Comparison of ENCODE assay signal across 1 cellular context in genomic region chr7:6106140-6106904, GRCh38.
TF ChIP-seq lines count a peak whose summit lies in the region.

No MANE protein-coding gene starts in this region.

TF ChIP-seq in HepG2, 621 proteins besides CTCF, POLR2A, EP300 and RAD21 (continued from another document and continues in another):
- TF ChIP-seq GRHL1 (CRISPR knock-in tag; conservative IDR thresholded peaks at IDR 0.05) = no peak
- 0 out of 2 replicates have a peak, but pooled peaks have one; percentile 11 for TF ChIP-seq ATF1 (CRISPR knock-in tag; IDR thresholded peaks at IDR 0.05)
- no peak for TF ChIP-seq KDM5B (CRISPR knock-in tag; IDR thresholded peaks at IDR 0.05; ENCODE audit: borderline replicate concordance)
- no peak for TF ChIP-seq ZKSCAN5 (CRISPR knock-in tag; IDR thresholded peaks at IDR 0.05)
- no peak for TF ChIP-seq ZNF33B (CRISPR knock-in tag; IDR thresholded peaks at IDR 0.05)
- TF ChIP-seq ZFAT (CRISPR knock-in tag; conservative IDR thresholded peaks at IDR 0.05) = no peak
- TF ChIP-seq, protein P1, sequence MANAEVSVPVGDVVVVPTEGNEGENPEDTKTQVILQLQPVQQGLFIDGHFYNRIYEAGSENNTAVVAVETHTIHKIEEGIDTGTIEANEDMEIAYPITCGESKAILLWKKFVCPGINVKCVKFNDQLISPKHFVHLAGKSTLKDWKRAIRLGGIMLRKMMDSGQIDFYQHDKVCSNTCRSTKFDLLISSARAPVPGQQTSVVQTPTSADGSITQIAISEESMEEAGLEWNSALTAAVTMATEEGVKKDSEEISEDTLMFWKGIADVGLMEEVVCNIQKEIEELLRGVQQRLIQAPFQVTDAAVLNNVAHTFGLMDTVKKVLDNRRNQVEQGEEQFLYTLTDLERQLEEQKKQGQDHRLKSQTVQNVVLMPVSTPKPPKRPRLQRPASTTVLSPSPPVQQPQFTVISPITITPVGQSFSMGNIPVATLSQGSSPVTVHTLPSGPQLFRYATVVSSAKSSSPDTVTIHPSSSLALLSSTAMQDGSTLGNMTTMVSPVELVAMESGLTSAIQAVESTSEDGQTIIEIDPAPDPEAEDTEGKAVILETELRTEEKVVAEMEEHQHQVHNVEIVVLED (CRISPR knock-in tag; IDR thresholded peaks at IDR 0.05; ENCODE audit: borderline replicate concordance) = peak; percentile 27; the same call in 1 of the 2 replicates
- TF ChIP-seq MIER3 (CRISPR knock-in tag; IDR thresholded peaks at IDR 0.05; ENCODE audit: borderline replicate concordance) = no peak
- 0 out of 2 replicates have a peak, but pooled peaks have one; percentile 12 for TF ChIP-seq HDAC1 (CRISPR knock-in tag; IDR thresholded peaks at IDR 0.05)
- no peak for TF ChIP-seq NR2F6 (IDR thresholded peaks at IDR 0.05)
- TF ChIP-seq NR2F6 (CRISPR knock-in tag; IDR thresholded peaks at IDR 0.05) = no peak
- TF ChIP-seq, protein P2, sequence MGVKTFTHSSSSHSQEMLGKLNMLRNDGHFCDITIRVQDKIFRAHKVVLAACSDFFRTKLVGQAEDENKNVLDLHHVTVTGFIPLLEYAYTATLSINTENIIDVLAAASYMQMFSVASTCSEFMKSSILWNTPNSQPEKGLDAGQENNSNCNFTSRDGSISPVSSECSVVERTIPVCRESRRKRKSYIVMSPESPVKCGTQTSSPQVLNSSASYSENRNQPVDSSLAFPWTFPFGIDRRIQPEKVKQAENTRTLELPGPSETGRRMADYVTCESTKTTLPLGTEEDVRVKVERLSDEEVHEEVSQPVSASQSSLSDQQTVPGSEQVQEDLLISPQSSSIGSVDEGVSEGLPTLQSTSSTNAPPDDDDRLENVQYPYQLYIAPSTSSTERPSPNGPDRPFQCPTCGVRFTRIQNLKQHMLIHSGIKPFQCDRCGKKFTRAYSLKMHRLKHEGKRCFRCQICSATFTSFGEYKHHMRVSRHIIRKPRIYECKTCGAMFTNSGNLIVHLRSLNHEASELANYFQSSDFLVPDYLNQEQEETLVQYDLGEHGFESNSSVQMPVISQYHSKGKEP (CRISPR knock-in tag; IDR thresholded peaks at IDR 0.05) = no peak
- no peak for TF ChIP-seq HCFC1 (IDR thresholded peaks at IDR 0.05; ENCODE audit: low read depth, low read length)
- no peak for TF ChIP-seq NCOA2 (CRISPR knock-in tag; IDR thresholded peaks at IDR 0.05)
- TF ChIP-seq PLRG1 (conservative IDR thresholded peaks at IDR 0.05) = no peak
- no peak for TF ChIP-seq ZEB1 (IDR thresholded peaks at IDR 0.05; ENCODE audit: insufficient replicate concordance, low read depth)
- TF ChIP-seq ZNF280D (CRISPR knock-in tag; IDR thresholded peaks at IDR 0.05) = peak; percentile 83; the same call in 1 of the 2 replicates
- no peak for TF ChIP-seq AFF4 (CRISPR knock-in tag; IDR thresholded peaks at IDR 0.05)
- TF ChIP-seq KAT8 (CRISPR knock-in tag; IDR thresholded peaks at IDR 0.05) = 0 out of 2 replicates have a peak, but pooled peaks have one; percentile 58
- no peak for TF ChIP-seq SRSF4 (IDR thresholded peaks at IDR 0.05; ENCODE audit: low read depth, low read length, poor library complexity, severe bottlenecking)
- TF ChIP-seq, protein P3, sequence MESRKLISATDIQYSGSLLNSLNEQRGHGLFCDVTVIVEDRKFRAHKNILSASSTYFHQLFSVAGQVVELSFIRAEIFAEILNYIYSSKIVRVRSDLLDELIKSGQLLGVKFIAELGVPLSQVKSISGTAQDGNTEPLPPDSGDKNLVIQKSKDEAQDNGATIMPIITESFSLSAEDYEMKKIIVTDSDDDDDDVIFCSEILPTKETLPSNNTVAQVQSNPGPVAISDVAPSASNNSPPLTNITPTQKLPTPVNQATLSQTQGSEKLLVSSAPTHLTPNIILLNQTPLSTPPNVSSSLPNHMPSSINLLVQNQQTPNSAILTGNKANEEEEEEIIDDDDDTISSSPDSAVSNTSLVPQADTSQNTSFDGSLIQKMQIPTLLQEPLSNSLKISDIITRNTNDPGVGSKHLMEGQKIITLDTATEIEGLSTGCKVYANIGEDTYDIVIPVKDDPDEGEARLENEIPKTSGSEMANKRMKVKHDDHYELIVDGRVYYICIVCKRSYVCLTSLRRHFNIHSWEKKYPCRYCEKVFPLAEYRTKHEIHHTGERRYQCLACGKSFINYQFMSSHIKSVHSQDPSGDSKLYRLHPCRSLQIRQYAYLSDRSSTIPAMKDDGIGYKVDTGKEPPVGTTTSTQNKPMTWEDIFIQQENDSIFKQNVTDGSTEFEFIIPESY (CRISPR knock-in tag; IDR thresholded peaks at IDR 0.05) = peak; percentile 99
- 0 out of 2 replicates have a peak, but pooled peaks have one; percentile 66 for TF ChIP-seq ZBTB42 (CRISPR knock-in tag; IDR thresholded peaks at IDR 0.05)
- TF ChIP-seq GTF2F1 (IDR thresholded peaks at IDR 0.05; ENCODE audit: low read length) = no peak
- no peak for TF ChIP-seq ZNF580 (CRISPR knock-in tag; IDR thresholded peaks at IDR 0.05; ENCODE audit: borderline replicate concordance, low read depth)
- no peak for TF ChIP-seq ZBTB21 (CRISPR knock-in tag; IDR thresholded peaks at IDR 0.05)
- TF ChIP-seq ZSCAN22 (CRISPR knock-in tag; IDR thresholded peaks at IDR 0.05) = no peak
- TF ChIP-seq, protein P4, sequence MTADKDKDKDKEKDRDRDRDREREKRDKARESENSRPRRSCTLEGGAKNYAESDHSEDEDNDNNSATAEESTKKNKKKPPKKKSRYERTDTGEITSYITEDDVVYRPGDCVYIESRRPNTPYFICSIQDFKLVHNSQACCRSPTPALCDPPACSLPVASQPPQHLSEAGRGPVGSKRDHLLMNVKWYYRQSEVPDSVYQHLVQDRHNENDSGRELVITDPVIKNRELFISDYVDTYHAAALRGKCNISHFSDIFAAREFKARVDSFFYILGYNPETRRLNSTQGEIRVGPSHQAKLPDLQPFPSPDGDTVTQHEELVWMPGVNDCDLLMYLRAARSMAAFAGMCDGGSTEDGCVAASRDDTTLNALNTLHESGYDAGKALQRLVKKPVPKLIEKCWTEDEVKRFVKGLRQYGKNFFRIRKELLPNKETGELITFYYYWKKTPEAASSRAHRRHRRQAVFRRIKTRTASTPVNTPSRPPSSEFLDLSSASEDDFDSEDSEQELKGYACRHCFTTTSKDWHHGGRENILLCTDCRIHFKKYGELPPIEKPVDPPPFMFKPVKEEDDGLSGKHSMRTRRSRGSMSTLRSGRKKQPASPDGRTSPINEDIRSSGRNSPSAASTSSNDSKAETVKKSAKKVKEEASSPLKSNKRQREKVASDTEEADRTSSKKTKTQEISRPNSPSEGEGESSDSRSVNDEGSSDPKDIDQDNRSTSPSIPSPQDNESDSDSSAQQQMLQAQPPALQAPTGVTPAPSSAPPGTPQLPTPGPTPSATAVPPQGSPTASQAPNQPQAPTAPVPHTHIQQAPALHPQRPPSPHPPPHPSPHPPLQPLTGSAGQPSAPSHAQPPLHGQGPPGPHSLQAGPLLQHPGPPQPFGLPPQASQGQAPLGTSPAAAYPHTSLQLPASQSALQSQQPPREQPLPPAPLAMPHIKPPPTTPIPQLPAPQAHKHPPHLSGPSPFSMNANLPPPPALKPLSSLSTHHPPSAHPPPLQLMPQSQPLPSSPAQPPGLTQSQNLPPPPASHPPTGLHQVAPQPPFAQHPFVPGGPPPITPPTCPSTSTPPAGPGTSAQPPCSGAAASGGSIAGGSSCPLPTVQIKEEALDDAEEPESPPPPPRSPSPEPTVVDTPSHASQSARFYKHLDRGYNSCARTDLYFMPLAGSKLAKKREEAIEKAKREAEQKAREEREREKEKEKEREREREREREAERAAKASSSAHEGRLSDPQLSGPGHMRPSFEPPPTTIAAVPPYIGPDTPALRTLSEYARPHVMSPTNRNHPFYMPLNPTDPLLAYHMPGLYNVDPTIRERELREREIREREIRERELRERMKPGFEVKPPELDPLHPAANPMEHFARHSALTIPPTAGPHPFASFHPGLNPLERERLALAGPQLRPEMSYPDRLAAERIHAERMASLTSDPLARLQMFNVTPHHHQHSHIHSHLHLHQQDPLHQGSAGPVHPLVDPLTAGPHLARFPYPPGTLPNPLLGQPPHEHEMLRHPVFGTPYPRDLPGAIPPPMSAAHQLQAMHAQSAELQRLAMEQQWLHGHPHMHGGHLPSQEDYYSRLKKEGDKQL (CRISPR knock-in tag; IDR thresholded peaks at IDR 0.05; ENCODE audit: low read depth) = no peak
- no peak for TF ChIP-seq ZNF335 (CRISPR knock-in tag; IDR thresholded peaks at IDR 0.05)
- no peak for TF ChIP-seq ZNF430 (CRISPR knock-in tag; IDR thresholded peaks at IDR 0.05)
- no peak for TF ChIP-seq DPF2 (CRISPR knock-in tag; IDR thresholded peaks at IDR 0.05; ENCODE audit: borderline replicate concordance, low read depth)
- TF ChIP-seq MAFF (IDR thresholded peaks at IDR 0.05; ENCODE audit: low read depth, low read length) = no peak
- TF ChIP-seq ZNF329 (CRISPR knock-in tag; IDR thresholded peaks at IDR 0.05; ENCODE audit: low read depth) = no peak
- TF ChIP-seq SMC3 (IDR thresholded peaks at IDR 0.05; ENCODE audit: low read length) = peak; percentile 84
- no peak for TF ChIP-seq MED8 (CRISPR knock-in tag; IDR thresholded peaks at IDR 0.05; ENCODE audit: insufficient replicate concordance)
- TF ChIP-seq, protein P5, sequence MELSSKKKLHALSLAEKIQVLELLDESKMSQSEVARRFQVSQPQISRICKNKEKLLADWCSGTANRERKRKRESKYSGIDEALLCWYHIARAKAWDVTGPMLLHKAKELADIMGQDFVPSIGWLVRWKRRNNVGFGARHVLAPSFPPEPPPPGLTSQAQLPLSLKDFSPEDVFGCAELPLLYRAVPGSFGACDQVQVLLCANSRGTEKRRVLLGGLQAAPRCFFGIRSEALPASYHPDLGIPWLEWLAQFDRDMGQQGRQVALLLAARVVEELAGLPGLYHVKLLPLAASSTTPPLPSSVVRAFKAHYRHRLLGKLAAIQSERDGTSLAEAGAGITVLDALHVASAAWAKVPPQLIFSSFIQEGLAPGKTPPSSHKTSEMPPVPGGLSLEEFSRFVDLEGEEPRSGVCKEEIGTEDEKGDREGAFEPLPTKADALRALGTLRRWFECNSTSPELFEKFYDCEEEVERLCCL (CRISPR knock-in tag; IDR thresholded peaks at IDR 0.05; ENCODE audit: borderline replicate concordance) = no peak
- 0 out of 2 replicates have a peak, but pooled peaks have one; percentile 55 for TF ChIP-seq SMYD3 (CRISPR knock-in tag; IDR thresholded peaks at IDR 0.05)
- no peak for TF ChIP-seq SMAD9 (CRISPR knock-in tag; IDR thresholded peaks at IDR 0.05)
